Comparison of ENCODE assay signal across 16 cellular contexts in genomic region chr6:30568245-30568644, GRCh38.
DNase-seq lines count a peak whose midpoint lies in the region; ATAC-seq and TF ChIP-seq lines count a peak whose summit lies in the region.
"Had no signal": no experiment of that assay in that cellular context is flagged by ENCODE, and none has a peak within 500 bp of the region (broad histone marks: within the 10 kb centered on the region; RNA-seq: fewer than 3 reads in every experiment).

No MANE protein-coding gene starts in this region.

- no peak overlapping the region for H3K4me3 ChIP-seq in GM12865 (ENCODE audit: low read depth, low read length)
- H3K4me3 ChIP-seq: cardiac muscle cell, heart left ventricle, transverse colon had no signal

- no peak for TF ChIP-seq CTCF in GM12865 (IDR thresholded peaks at IDR 0.05; ENCODE audit: insufficient read depth, low read depth, low read length, missing control alignments)

- DNase-seq in NCI-H2029 (lab: John Stamatoyannopoulos, UW) (peak; percentile 5), NCI-H2029 treated with DMSO at 0.1 percent for 48 hours (lab: John Stamatoyannopoulos, UW) (no peak), GM12865 (ENCODE audit: low read depth) (peak; percentile 26), kidney glomerular epithelial cell (lab: John Stamatoyannopoulos, UW) (no peak), NCI-H1048 (lab: John Stamatoyannopoulos, UW) (no peak)
- DNase-seq in activated naive CD4-positive, alpha-beta T cell treated with anti-CD3 and anti-CD28 coated beads, Interleukin-2, amount 50 U/mL, for 16 hours = peak; percentile 63
- peak; percentile 36 to 39 for DNase-seq in stimulated activated CD4-positive, alpha-beta T cell treated with anti-CD3 and anti-CD28 coated beads, Interleukin-15, amount 100 ng/mL, for 48 hours (ENCODE audit: low read depth in 2 of 2)
- DNase-seq: activated gamma-delta T cell treated with Interleukin-2 at 50 U/mL for 16 hours; CD4-positive, CD25-positive, alpha-beta regulatory T cell; heart left ventricle; NCI-H1694; right cardiac atrium; SHP77; transverse colon had no signal

- no peak for ATAC-seq in GM19035 (IDR thresholded peaks at IDR 0.05; ENCODE audit: unreplicated experiment)
- ATAC-seq: heart left ventricle, right cardiac atrium had no signal

Comparison
In these comparisons a context has a peak if more than half of its experiments do, and no peak if none do; other contexts are left out.
1. DNase-seq: peak in NCI-H2029 (single experiment), GM12865 (single experiment), activated naive CD4-positive, alpha-beta T cell treated with anti-CD3 and anti-CD28 coated beads, Interleukin-2, amount 50 U/mL, for 16 hours (single experiment) and stimulated activated CD4-positive, alpha-beta T cell treated with anti-CD3 and anti-CD28 coated beads, Interleukin-15, amount 100 ng/mL, for 48 hours (2 of 2); none in NCI-H2029 treated with DMSO at 0.1 percent for 48 hours (single experiment), kidney glomerular epithelial cell (single experiment) and NCI-H1048 (single experiment).